13 cellular contexts compared by ENCODE assay signal in genomic region chr16:66519482-66519881, GRCh38. TPM values are rescaled to one million over a fixed set of nuclear protein-coding genes. Genes with fewer than 3 reads are reported as not detected.
DNase-seq lines count a peak whose midpoint lies in the region; ATAC-seq and TF ChIP-seq lines count a peak whose summit lies in the region.
"Had no signal": no experiment of that assay in that cellular context is flagged by ENCODE, and none has a peak within 500 bp of the region (broad histone marks: within the 10 kb centered on the region; RNA-seq: fewer than 3 reads in every experiment).

No MANE protein-coding gene starts in this region.

- H3K4me3 ChIP-seq in CD8-positive, alpha-beta memory T cell (ENCODE audit: low read length) = no peak overlapping the region
- H3K4me3 ChIP-seq in gastroesophageal sphincter (no peak overlapping the region), gastrocnemius medialis (no peak overlapping the region)
- H3K4me3 ChIP-seq: HAP-1 had no signal

- peak overlapping the region in 2 of 7 donors; percentile 28 to 78 for H3K4me3 Mint-ChIP-seq in CD8-positive, alpha-beta memory T cell
- H3K4me3 Mint-ChIP-seq in T-cell = no peak overlapping the region

- no peaks in the 10 kb centered on the region for H3K9me3 ChIP-seq in CD8-positive, alpha-beta memory T cell (ENCODE audit: low read length)
- H3K9me3 ChIP-seq in gastroesophageal sphincter (no peaks in the 10 kb centered on the region), gastrocnemius medialis (no peaks in the 10 kb centered on the region)
- H3K9me3 ChIP-seq: HAP-1 had no signal

- TF ChIP-seq CTCF in gastroesophageal sphincter (IDR thresholded peaks at IDR 0.05) (no peak), gastrocnemius medialis (IDR thresholded peaks at IDR 0.05 in 4 of 5, conservative IDR thresholded peaks at IDR 0.05 in 1 of 5) (no peak)

- TF ChIP-seq EP300 in gastroesophageal sphincter (IDR thresholded peaks at IDR 0.05) = no peak

- DNase-seq in CD8-positive, alpha-beta memory T cell = no peak
- no peak for DNase-seq in T-cell
- no peak for DNase-seq in gastrocnemius medialis
- DNase-seq in OCI-M1 (lab: John Stamatoyannopoulos, UW) = no peak
- no peak for DNase-seq in DMS 273 (lab: John Stamatoyannopoulos, UW; ENCODE audit: unreplicated experiment)
- no peak for DNase-seq in effector CD8-positive, alpha-beta T cell (lab: John Stamatoyannopoulos, UW)
- DNase-seq in ecto neural progenitor cell (ENCODE audit: low spot score) = no peak
- DNase-seq: amniotic stem cell, DMS 273 treated with DMSO at 0.1 percent for 48 hours, hippocampal formation, NCI-H146 had no signal

- intact Hi-C loops in gastrocnemius medialis (cut with DNase I; ENCODE audit: low total_unique reads) = no loop called here

- POLR2A ChIA-PET in CD8-positive, alpha-beta memory T cell (lab: Charles Lee) = no interaction called here
- POLR2A ChIA-PET in T-cell (lab: Charles Lee) = no interaction called here

- H3K27ac Mint-ChIP-seq in CD8-positive, alpha-beta memory T cell = peak overlapping the region; percentile 61 to 100 (median 93)
- peak overlapping the region; percentile 96 to 99 for H3K27ac Mint-ChIP-seq in T-cell

- H3K27me3 Mint-ChIP-seq in CD8-positive, alpha-beta memory T cell = no peaks in the 10 kb centered on the region
- no peaks in the 10 kb centered on the region for H3K27me3 Mint-ChIP-seq in T-cell

- peaks cover 88 to 96% (median 95%) of the 10 kb centered on the region in 3 donors for H3K4me1 Mint-ChIP-seq in CD8-positive, alpha-beta memory T cell
- H3K4me1 Mint-ChIP-seq in T-cell = peaks cover 88 to 95% (median 92%) of the 10 kb centered on the region in 3 donors

- no peaks in the 10 kb centered on the region for H3K9me3 Mint-ChIP-seq in CD8-positive, alpha-beta memory T cell
- no peaks in the 10 kb centered on the region for H3K9me3 Mint-ChIP-seq in T-cell

- no peak overlapping the region for H3K27ac ChIP-seq in CD8-positive, alpha-beta memory T cell (ENCODE audit: low read depth, low read length)
- H3K27ac ChIP-seq in gastroesophageal sphincter = peak overlapping the region; percentile 8 to 92 (median 78)
- peak overlapping the region; percentile 45 to 97 (median 68) for H3K27ac ChIP-seq in gastrocnemius medialis

- H3K27me3 ChIP-seq in CD8-positive, alpha-beta memory T cell (ENCODE audit: insufficient read depth, low read length, poor library complexity, severe bottlenecking) = no peaks in the 10 kb centered on the region
- H3K27me3 ChIP-seq in gastroesophageal sphincter (no peaks in the 10 kb centered on the region), gastrocnemius medialis (no peaks in the 10 kb centered on the region)

- TF ChIP-seq POLR2A in gastroesophageal sphincter (IDR thresholded peaks at IDR 0.05) = no peak
- no peak for TF ChIP-seq POLR2A in gastrocnemius medialis (IDR thresholded peaks at IDR 0.05)

- in situ Hi-C loops in gastrocnemius medialis (cut with MboI; ENCODE audit: low sequenced_read_pairs in 4 of 4) = loop anchor here in 1 of 4 donors (5.0 kb wide), 1 partner anchor 33 kb away; the partner anchor contains the start of genes CKLF and TK2

- CTCF ChIA-PET in CD8-positive, alpha-beta memory T cell (lab: Charles Lee) = interaction anchor here (2.2 to 5.3 kb wide), 2 partner anchors 33 to 70 kb away, joined by 7 to 32 read pairs; partner anchors contain the start of gene CKLF
- CTCF ChIA-PET in T-cell (lab: Charles Lee) = no interaction called here

- 67 to 68% methylated on average over 1 to 2 of the region's 5 CpGs for WGBS in gastroesophageal sphincter (ENCODE audit: low coverage in 1 of 2), 2 donors

- ATAC-seq in T-cell (replicated peaks in 1 of 4) (no peak), gastroesophageal sphincter (no peak), gastrocnemius medialis (no peak)

- H3K36me3 Mint-ChIP-seq in CD8-positive, alpha-beta memory T cell = no peaks in the 10 kb centered on the region
- no peaks in the 10 kb centered on the region for H3K36me3 Mint-ChIP-seq in T-cell

- H3K36me3 ChIP-seq in CD8-positive, alpha-beta memory T cell (ENCODE audit: insufficient read depth, low read length) = no peaks in the 10 kb centered on the region
- peaks cover 0 to 46% of the 10 kb centered on the region in 2 donors for H3K36me3 ChIP-seq in gastroesophageal sphincter
- H3K36me3 ChIP-seq in gastrocnemius medialis = peaks cover 0 to 3% of the 10 kb centered on the region in 2 donors
- H3K36me3 ChIP-seq: HAP-1 had no signal

- peaks cover 82% of the 10 kb centered on the region for H3K4me1 ChIP-seq in CD8-positive, alpha-beta memory T cell (ENCODE audit: insufficient read depth, low read length)
- H3K4me1 ChIP-seq in gastroesophageal sphincter (peaks cover 7 to 93% (median 50%) of the 10 kb centered on the region in 3 donors), gastrocnemius medialis (peaks cover 45 to 79% of the 10 kb centered on the region in 2 donors)
- H3K4me1 ChIP-seq: HAP-1 had no signal

RNA-seq across cellular contexts. Expression of gene TK2, which starts 30.4 kb away (rescaled TPM):
- total RNA-seq in CD8-positive, alpha-beta memory T cell = 1 to 10 TPM; 5.6 TPM
- polyA plus RNA-seq in CD8-positive, alpha-beta memory T cell = 10.4 TPM
- total RNA-seq in T-cell (10 to 100 TPM in 2 of 5 donors, 1 to 10 TPM in 3; 4.6 to 10.8 (median 8.4) TPM), gastroesophageal sphincter (10 to 100 TPM; 32.7 to 42.8 (median 37.0) TPM), gastrocnemius medialis (10 to 100 TPM; 10.6 to 22.7 (median 15.5) TPM)

RNA-seq across cellular contexts. Expression of gene CKLF, which starts 32.9 kb away (rescaled TPM):
- total RNA-seq in CD8-positive, alpha-beta memory T cell = 100 to 1,000 TPM; 118 to 121 TPM
- 265 TPM for polyA plus RNA-seq in CD8-positive, alpha-beta memory T cell
- total RNA-seq in T-cell = 10 to 100 TPM; 25.3 to 67.8 (median 58.3) TPM
- total RNA-seq in gastroesophageal sphincter = 10 to 100 TPM; 13.1 to 31.5 (median 17.9) TPM
- 1 to 10 TPM; 5.8 to 8.5 (median 6.9) TPM for total RNA-seq in gastrocnemius medialis

RNA-seq across cellular contexts. Expression of gene CMTM1, which starts 46.8 kb away (rescaled TPM):
- total RNA-seq in CD8-positive, alpha-beta memory T cell = 1 to 10 TPM; 8.2 to 8.6 TPM
- polyA plus RNA-seq in CD8-positive, alpha-beta memory T cell = 1.2 TPM
- 10 to 100 TPM in 3 of 5 donors, 1 to 10 TPM in 1, under 1 TPM in 1; 0.95 to 12.9 (median 10.3) TPM for total RNA-seq in T-cell
- total RNA-seq in gastroesophageal sphincter = under 1 TPM in 1 of 4 donors, not detected in 3; 0.89 TPM
- total RNA-seq in gastrocnemius medialis = under 1 TPM in 1 of 4 donors, not detected in 3; 0.31 TPM

RNA-seq across cellular contexts. Expression of gene CMTM2, which starts 59.8 kb away (rescaled TPM):
- under 1 TPM; 0.22 to 0.24 TPM for total RNA-seq in CD8-positive, alpha-beta memory T cell
- not detected for polyA plus RNA-seq in CD8-positive, alpha-beta memory T cell
- under 1 TPM in 2 of 5 donors, not detected in 3; 0.26 to 0.62 TPM for total RNA-seq in T-cell
- total RNA-seq in gastroesophageal sphincter = not detected
- not detected for total RNA-seq in gastrocnemius medialis
